ENCODE assay signal across 8 cellular contexts in genomic region chr20:63895202-63895885, GRCh38. TPM values are rescaled to one million over a fixed set of nuclear protein-coding genes. Genes with fewer than 3 reads are reported as not detected.
DNase-seq lines count a peak whose midpoint lies in the region; ATAC-seq and TF ChIP-seq lines count a peak whose summit lies in the region.

No MANE protein-coding gene starts in this region.

- H3K27me3 ChIP-seq in left lung (no peaks in the 10 kb centered on the region), transverse colon (no peaks in the 10 kb centered on the region)

- no peak for TF ChIP-seq CTCF in left lung (IDR thresholded peaks at IDR 0.05)
- TF ChIP-seq CTCF in transverse colon (IDR thresholded peaks at IDR 0.05): no peak

- in situ Hi-C loops in transverse colon (cut with MboI; ENCODE audit: low pct_ligation_motif_present in 1 of 4, low pct_unique_long_range_greater_than_20kb in 1 of 4, low sequenced_read_pairs in 3 of 4): no loop called here

- no peaks in the 10 kb centered on the region for H3K9me3 Mint-ChIP-seq in activated T-helper 2 cell treated with anti-CD3 and anti-CD28 coated beads, Interferon-gamma antibody, Interleukin-2, Interleukin-4, amounts not matched to agents 10 μg/mL and 5 μg/mL and 100 μg/mL, durations not matched to agents 14 hours and 24 hours and 36 hours

- ATAC-seq in GM18505 (IDR thresholded peaks at IDR 0.05; ENCODE audit: unreplicated experiment) (peak; percentile 3), HG02763 (IDR thresholded peaks at IDR 0.05; ENCODE audit: unreplicated experiment) (peak; percentile 13), left lung (no peak)

- no peaks in the 10 kb centered on the region for H3K27me3 Mint-ChIP-seq in activated T-helper 2 cell treated with anti-CD3 and anti-CD28 coated beads, Interferon-gamma antibody, Interleukin-2, Interleukin-4, amounts not matched to agents 10 μg/mL and 5 μg/mL and 100 μg/mL, durations not matched to agents 14 hours and 24 hours and 36 hours (ENCODE audit: low read depth)

- H3K36me3 Mint-ChIP-seq in activated T-helper 2 cell treated with anti-CD3 and anti-CD28 coated beads, Interferon-gamma antibody, Interleukin-2, Interleukin-4, amounts not matched to agents 10 μg/mL and 5 μg/mL and 100 μg/mL, durations not matched to agents 14 hours and 24 hours and 36 hours (ENCODE audit: low read depth): peaks cover 29% of the 10 kb centered on the region

- peak overlapping the region; percentile 94 for H3K27ac Mint-ChIP-seq in activated T-helper 2 cell treated with anti-CD3 and anti-CD28 coated beads, Interferon-gamma antibody, Interleukin-2, Interleukin-4, amounts not matched to agents 10 μg/mL and 5 μg/mL and 100 μg/mL, durations not matched to agents 14 hours and 24 hours and 36 hours

- no peak for TF ChIP-seq EP300 in transverse colon (IDR thresholded peaks at IDR 0.05; ENCODE audit: low read depth)

- intact Hi-C loops in activated T-helper 2 cell treated with anti-CD3 and anti-CD28 coated beads, Interferon-gamma antibody, Interleukin-2, Interleukin-4, amounts not matched to agents 10 μg/mL and 5 μg/mL and 100 μg/mL, durations not matched to agents 14 hours and 24 hours and 36 hours (cut with micrococcal nuclease): loop anchor here (2.0 to 10.0 kb wide), 2 partner anchors 31 to 139 kb away; partner anchors contain the start of genes C20orf204 and TPD52L2
- intact Hi-C loops in left lung (cut with DNase I): no loop called here
- intact Hi-C loops in transverse colon (cut with DNase I; ENCODE audit: low total_unique reads): loop anchor here (1.0 kb wide), 1 partner anchor 45 kb away; no protein-coding TSS in a partner anchor

- H3K4me1 Mint-ChIP-seq in activated T-helper 2 cell treated with anti-CD3 and anti-CD28 coated beads, Interferon-gamma antibody, Interleukin-2, Interleukin-4, amounts not matched to agents 10 μg/mL and 5 μg/mL and 100 μg/mL, durations not matched to agents 14 hours and 24 hours and 36 hours (ENCODE audit: low read depth): peaks cover 36% of the 10 kb centered on the region

- H3K9me3 ChIP-seq in left lung (no peaks in the 10 kb centered on the region), transverse colon (no peaks in the 10 kb centered on the region)

- H3K4me3 ChIP-seq in left lung (peak overlapping the region; percentile 46 to 67), transverse colon (peak overlapping the region; percentile 63 to 86 (median 78))

- peak overlapping the region; percentile 97 for H3K4me3 Mint-ChIP-seq in activated T-helper 2 cell treated with anti-CD3 and anti-CD28 coated beads, Interferon-gamma antibody, Interleukin-2, Interleukin-4, amounts not matched to agents 10 μg/mL and 5 μg/mL and 100 μg/mL, durations not matched to agents 14 hours and 24 hours and 36 hours (ENCODE audit: low read depth)

- 0% methylated on average over 13 of the region's 85 CpGs; no CpG with 5 or more reads in 1 of the 2 donors for WGBS in transverse colon (ENCODE audit: low coverage in 1 of 2), 2 donors

- H3K36me3 ChIP-seq in left lung (peaks cover 0 to 27% of the 10 kb centered on the region in 2 donors), transverse colon (peaks cover 0 to 5% (median 0%) of the 10 kb centered on the region in 4 donors)

- no peak for DNase-seq in activated T-helper 2 cell treated with anti-CD3 and anti-CD28 coated beads, Interferon-gamma antibody, Interleukin-2, Interleukin-4, amounts not matched to agents 10 μg/mL and 5 μg/mL and 100 μg/mL, durations not matched to agents 14 hours and 24 hours and 36 hours (ENCODE audit: low spot score)
- DNase-seq in left lung: no peak
- DNase-seq in transverse colon: no peak
- no peak for DNase-seq in activated effector memory CD4-positive, alpha-beta T cell treated with Interleukin-2 at 50 U/mL for 16 hours
- DNase-seq in HPDE6-E6E7 (ENCODE audit: extremely low spot score): no peak
- DNase-seq in stimulated activated naive CD4-positive, alpha-beta T cell (lab: John Stamatoyannopoulos, UW): no peak

- peak overlapping the region; percentile 75 to 96 for H3K27ac ChIP-seq in left lung
- H3K27ac ChIP-seq in transverse colon: peak overlapping the region; percentile 85 to 94 (median 92)

- TF ChIP-seq POLR2A in GM18505 (IDR thresholded peaks at IDR 0.05; ENCODE audit: borderline replicate concordance, extremely low read depth, insufficient read depth, insufficient read length) (no peak), transverse colon (IDR thresholded peaks at IDR 0.05) (no peak)

- peaks cover 22 to 66% of the 10 kb centered on the region in 2 donors for H3K4me1 ChIP-seq in left lung
- H3K4me1 ChIP-seq in transverse colon: peaks cover 16 to 48% (median 25%) of the 10 kb centered on the region in 4 donors

RNA-seq across cellular contexts. Expression of gene DNAJC5, which starts 0.4 kb away (rescaled TPM):
- 38.1 and 40.0 TPM in 2 replicates for total RNA-seq in activated T-helper 2 cell treated with anti-CD3 and anti-CD28 coated beads, Interferon-gamma antibody, Interleukin-2, Interleukin-4, amounts not matched to agents 10 μg/mL and 5 μg/mL and 100 μg/mL, durations not matched to agents 14 hours and 24 hours and 36 hours
- total RNA-seq in left lung (10 to 100 TPM; 39.9 to 59.5 TPM), transverse colon (10 to 100 TPM; 59.9 to 77.3 (median 71.4) TPM)

RNA-seq across cellular contexts. Expression of gene TPD52L2, which starts 30.3 kb away (rescaled TPM):
- total RNA-seq in activated T-helper 2 cell treated with anti-CD3 and anti-CD28 coated beads, Interferon-gamma antibody, Interleukin-2, Interleukin-4, amounts not matched to agents 10 μg/mL and 5 μg/mL and 100 μg/mL, durations not matched to agents 14 hours and 24 hours and 36 hours: 62.5 and 66.7 TPM in 2 replicates
- total RNA-seq in left lung: 100 to 1,000 TPM; 105 to 116 TPM
- total RNA-seq in transverse colon: 10 to 100 TPM; 40.8 to 67.0 (median 62.6) TPM

RNA-seq across cellular contexts. Expression of gene ABHD16B, which starts 34.0 kb away (rescaled TPM):
- 0.16 TPM in 1 of 2 replicates, not detected in the other for total RNA-seq in activated T-helper 2 cell treated with anti-CD3 and anti-CD28 coated beads, Interferon-gamma antibody, Interleukin-2, Interleukin-4, amounts not matched to agents 10 μg/mL and 5 μg/mL and 100 μg/mL, durations not matched to agents 14 hours and 24 hours and 36 hours
- under 1 TPM in 1 of 2 donors, not detected in 1; 0.18 TPM for total RNA-seq in left lung
- total RNA-seq in transverse colon: not detected

Comparison
In these comparisons a context has a peak if more than half of its experiments do, and no peak if none do; other contexts are left out.
1. intact Hi-C loops: an anchor here in activated T-helper 2 cell treated with anti-CD3 and anti-CD28 coated beads, Interferon-gamma antibody, Interleukin-2, Interleukin-4, amounts not matched to agents 10 μg/mL and 5 μg/mL and 100 μg/mL, durations not matched to agents 14 hours and 24 hours and 36 hours (2.0 to 10.0 kb wide) and transverse colon (1.0 kb wide); none called in left lung.